ENCODE assay signal across 4 cellular contexts in genomic region chr6:53103993-53104675, GRCh38.
TF ChIP-seq lines count a peak whose summit lies in the region.

No MANE protein-coding gene starts in this region.

TF ChIP-seq in SK-N-SH, 30 proteins besides CTCF, POLR2A, EP300 and RAD21:
- TF ChIP-seq ELF1 (IDR thresholded peaks at IDR 0.05) (no peak), GABPA (IDR thresholded peaks at IDR 0.05; ENCODE audit: low read depth) (no peak), RXRA (IDR thresholded peaks at IDR 0.05; ENCODE audit: borderline replicate concordance, low read depth) (no peak), USF2 (IDR thresholded peaks at IDR 0.05; ENCODE audit: borderline replicate concordance, low read depth, low read length) (no peak), REST (IDR thresholded peaks at IDR 0.05; ENCODE audit: low read depth, low read length) (no peak)

TF ChIP-seq in SK-N-SH treated with all-trans-retinoic acid at 6 μM for 48 hours, 23 proteins besides CTCF, POLR2A, EP300 and RAD21:
- TF ChIP-seq SNAI2 (CRISPR knock-in tag; IDR thresholded peaks at IDR 0.05) (no peak), GLIS3 (CRISPR knock-in tag; IDR thresholded peaks at IDR 0.05) (no peak), CSRNP3 (CRISPR knock-in tag; IDR thresholded peaks at IDR 0.05) (no peak), ZNF70 (CRISPR knock-in tag; IDR thresholded peaks at IDR 0.05) (no peak), TSHZ2 (CRISPR knock-in tag; IDR thresholded peaks at IDR 0.05) (no peak), CSDC2 (CRISPR knock-in tag; IDR thresholded peaks at IDR 0.05) (no peak), ISL1 (CRISPR knock-in tag; IDR thresholded peaks at IDR 0.05) (no peak), TCF4 (CRISPR knock-in tag; IDR thresholded peaks at IDR 0.05; ENCODE audit: borderline replicate concordance) (no peak), CREB5 (CRISPR knock-in tag; IDR thresholded peaks at IDR 0.05; ENCODE audit: low read depth) (no peak), ZFP3 (CRISPR knock-in tag; IDR thresholded peaks at IDR 0.05) (no peak), ARNTL (CRISPR knock-in tag; IDR thresholded peaks at IDR 0.05; ENCODE audit: borderline replicate concordance, low read depth) (no peak), OSR1 (CRISPR knock-in tag; IDR thresholded peaks at IDR 0.05) (no peak), RARB (CRISPR knock-in tag; IDR thresholded peaks at IDR 0.05) (no peak), ESRRG (CRISPR knock-in tag; IDR thresholded peaks at IDR 0.05) (no peak)

TF ChIP-seq in endothelial cell of umbilical vein, 7 proteins besides CTCF, POLR2A, EP300 and RAD21:
- TF ChIP-seq POLR2AphosphoS5 (IDR thresholded peaks at IDR 0.05; ENCODE audit: insufficient read depth, low read depth, low read length) (no peak), EZH2 (IDR thresholded peaks at IDR 0.05; ENCODE audit: borderline replicate concordance, low read depth, low read length, severe bottlenecking) (no peak), GATA2 (IDR thresholded peaks at IDR 0.05; ENCODE audit: insufficient read depth, insufficient read length, low read depth, low read length) (no peak), MYC (IDR thresholded peaks at IDR 0.05; ENCODE audit: low read depth, low read length) (no peak), MAX (IDR thresholded peaks at IDR 0.05; ENCODE audit: insufficient read depth, insufficient read length) (no peak), FOS (IDR thresholded peaks at IDR 0.05; ENCODE audit: borderline replicate concordance, insufficient read depth, low read length) (no peak), JUN (IDR thresholded peaks at IDR 0.05; ENCODE audit: borderline replicate concordance, insufficient read depth, insufficient read length, low read depth) (no peak)
TF ChIP-seq in endothelial cell of umbilical vein: peak in this region for 0.

TF ChIP-seq in HEK293T, 16 proteins besides CTCF, POLR2A, EP300 and RAD21:
- TF ChIP-seq NFRKB (IDR thresholded peaks at IDR 0.05) = no peak
- no peak for TF ChIP-seq PKNOX1 (IDR thresholded peaks at IDR 0.05)
- TF ChIP-seq HDGF (IDR thresholded peaks at IDR 0.05; ENCODE audit: borderline replicate concordance) = no peak
- no peak for TF ChIP-seq SUZ12 (IDR thresholded peaks at IDR 0.05)
- TF ChIP-seq FOXM1 (IDR thresholded peaks at IDR 0.05; ENCODE audit: borderline replicate concordance) = no peak
- no peak for TF ChIP-seq ELF4 (IDR thresholded peaks at IDR 0.05)
- no peak for TF ChIP-seq BHLHE40 (IDR thresholded peaks at IDR 0.05; ENCODE audit: borderline replicate concordance)
- TF ChIP-seq FOXK2 (IDR thresholded peaks at IDR 0.05) = no peak
- no peak for TF ChIP-seq FOXA1 (IDR thresholded peaks at IDR 0.05)
- no peak for TF ChIP-seq LEF1 (IDR thresholded peaks at IDR 0.05; ENCODE audit: borderline replicate concordance)
